8 cellular contexts compared by ENCODE assay signal in genomic region chr10:51063659-51064535, GRCh38. TPM values are rescaled to one million over a fixed set of nuclear protein-coding genes. Genes with fewer than 3 reads are reported as not detected.
DNase-seq lines count a peak whose midpoint lies in the region; ATAC-seq and TF ChIP-seq lines count a peak whose summit lies in the region.
"Had no signal": no experiment of that assay in that cellular context is flagged by ENCODE, and none has a peak within 500 bp of the region (broad histone marks: within the 10 kb centered on the region; RNA-seq: fewer than 3 reads in every experiment).

No MANE protein-coding gene starts in this region.

- H3K4me2 ChIP-seq in GM23338: no peak overlapping the region

- H3K4me1 ChIP-seq in GM23338 (ENCODE audit: insufficient read depth): no peaks in the 10 kb centered on the region

- H3K4me3 Mint-ChIP-seq in GM23338: no peak overlapping the region
- H3K4me3 Mint-ChIP-seq: activated B cell treated with CpG ODN at 0.5 μM for 24 hours had no signal

- ATAC-seq in GM23338 (peak; percentile 42), HG02970 (IDR thresholded peaks at IDR 0.05; ENCODE audit: low FRiP score, unreplicated experiment) (no peak)

- CTCF ChIA-PET in RWPE1 (lab: Yijun Ruan, JAX) (interaction anchor here (0.6 to 1.9 kb wide), 13 partner anchors 8 to 1478 kb away, joined by 3 to 5 read pairs (median 4); no protein-coding TSS in a partner anchor), HEK293T (lab: Yijun Ruan, JAX) (interaction anchor here (0.6 to 1.6 kb wide), 4 partner anchors 10 to 927 kb away, joined by 3 to 5 read pairs (median 4); no protein-coding TSS in a partner anchor)

- peak in 1 of 2 experiments; percentile 93 for TF ChIP-seq CTCF in GM23338 (conservative IDR thresholded peaks at IDR 0.05; ENCODE audit: low read depth in 2 of 2)
- peak; percentile 67 for TF ChIP-seq CTCF in RWPE1 (conservative IDR thresholded peaks at IDR 0.05; ENCODE audit: low read depth)

- H3K9me2 ChIP-seq in GM23338 (ENCODE audit: insufficient read depth): no peaks in the 10 kb centered on the region

- H4K20me1 ChIP-seq in GM23338 (replicated peaks; ENCODE audit: insufficient read depth): no peaks in the 10 kb centered on the region

- no peaks in the 10 kb centered on the region for H3K27me3 ChIP-seq in GM23338 (ENCODE audit: insufficient read depth)

- no peaks in the 10 kb centered on the region for H3K79me2 ChIP-seq in GM23338 (replicated peaks; ENCODE audit: insufficient read depth)

- H3K36me3 ChIP-seq in GM23338 (ENCODE audit: insufficient read depth): peaks cover 2% of the 10 kb centered on the region; the same call in 1 of the 2 replicates

- peak; percentile 70 for DNase-seq in GM23338 (ENCODE audit: low spot score)
- DNase-seq in RWPE1 (ENCODE audit: low spot score): peak; percentile 25
- DNase-seq in glomerular endothelial cell (ENCODE audit: extremely low read depth, low read depth, low spot score): peak; percentile 36
- DNase-seq in superior temporal gyrus (ENCODE audit: extremely low spot score): peak; percentile 73
- no peak for DNase-seq in HK-2 (ENCODE audit: unreplicated experiment)
- DNase-seq in HEK293T (ENCODE audit: extremely low spot score): no peak
- DNase-seq: activated B cell treated with CpG ODN at 0.5 μM for 24 hours had no signal

- H3K36me3 Mint-ChIP-seq in GM23338 (ENCODE audit: low read depth): no peaks in the 10 kb centered on the region; the same call in 2 of the 3 replicates

- H3F3A ChIP-seq in GM23338 (replicated peaks; ENCODE audit: low read depth): no peaks in the 10 kb centered on the region

- H3K4me3 ChIP-seq in GM23338: no peak overlapping the region

- POLR2A ChIA-PET in RWPE1 (lab: Yijun Ruan, JAX; ENCODE audit: low non-redundant PET): no interaction called here
- POLR2A ChIA-PET in HEK293T (lab: Yijun Ruan, JAX): no interaction called here

- H3K27me3 Mint-ChIP-seq in GM23338 (ENCODE audit: insufficient read depth, low read depth, poor library complexity): peaks cover 2% of the 10 kb centered on the region
- H3K27me3 Mint-ChIP-seq: activated B cell treated with CpG ODN at 0.5 μM for 24 hours had no signal

- no peak overlapping the region for H2AFZ ChIP-seq in GM23338

- H3K9me3 Mint-ChIP-seq in GM23338: peaks cover 4% of the 10 kb centered on the region; the same call in 2 of the 3 replicates
- H3K9me3 Mint-ChIP-seq: activated B cell treated with CpG ODN at 0.5 μM for 24 hours had no signal

- H3K27ac ChIP-seq in GM23338 (ENCODE audit: low read depth): no peak overlapping the region
- H3K27ac ChIP-seq in RWPE1: no peak overlapping the region

- H3K27ac Mint-ChIP-seq in GM23338: no peak overlapping the region
- H3K27ac Mint-ChIP-seq: activated B cell treated with CpG ODN at 0.5 μM for 24 hours had no signal

- H3K4me1 Mint-ChIP-seq in GM23338: peaks cover 9% of the 10 kb centered on the region; the same call in 2 of the 3 replicates
- H3K4me1 Mint-ChIP-seq: activated B cell treated with CpG ODN at 0.5 μM for 24 hours had no signal

TF ChIP-seq in GM23338, 12 proteins besides CTCF, POLR2A, EP300 and RAD21 (continues in another document):
- no peak for TF ChIP-seq ZNF331 (CRISPR knock-in tag; IDR thresholded peaks at IDR 0.05; ENCODE audit: low read depth)
- TF ChIP-seq NANOG (IDR thresholded peaks at IDR 0.05; ENCODE audit: borderline replicate concordance): no peak
- TF ChIP-seq STAT1 (IDR thresholded peaks at IDR 0.05; ENCODE audit: unreplicated experiment): no peak
- TF ChIP-seq ZNF114 (CRISPR knock-in tag; IDR thresholded peaks at IDR 0.05): no peak
- no peak for TF ChIP-seq EZH2 (IDR thresholded peaks at IDR 0.05; ENCODE audit: low read depth, unreplicated experiment)

TF ChIP-seq in HEK293T, 16 proteins besides CTCF, POLR2A, EP300 and RAD21:
- TF ChIP-seq BHLHE40 (IDR thresholded peaks at IDR 0.05; ENCODE audit: borderline replicate concordance): no peak
- no peak for TF ChIP-seq NFRKB (IDR thresholded peaks at IDR 0.05)
- TF ChIP-seq L3MBTL2 (conservative IDR thresholded peaks at IDR 0.05): no peak
- no peak for TF ChIP-seq ARNT (IDR thresholded peaks at IDR 0.05)
- TF ChIP-seq FOXA1 (IDR thresholded peaks at IDR 0.05): no peak
- TF ChIP-seq FOXK2 (IDR thresholded peaks at IDR 0.05): no peak
- TF ChIP-seq SP1 (IDR thresholded peaks at IDR 0.05): no peak
- TF ChIP-seq CTBP1 (IDR thresholded peaks at IDR 0.05; ENCODE audit: borderline replicate concordance): no peak
- TF ChIP-seq SUZ12 (IDR thresholded peaks at IDR 0.05): no peak
- TF ChIP-seq LEF1 (IDR thresholded peaks at IDR 0.05; ENCODE audit: borderline replicate concordance): no peak

RNA-seq across cellular contexts. Expression of gene PRKG1, which starts 10.4 kb away (rescaled TPM):
- total RNA-seq in GM23338 (2014; rRNA removed; shearing (Covaris generic)): 18.2 and 22.8 TPM in 2 replicates
- 17.3 and 21.1 TPM in 2 replicates for polyA plus RNA-seq in GM23338 (2016; fragmentation: Nextera tagmentation; extraction: Ambion mirVana)
- 1.6 and 4.9 TPM in 2 replicates for total RNA-seq in glomerular endothelial cell
- total RNA-seq: activated B cell treated with CpG ODN at 0.5 μM for 24 hours had no signal

Comparison
In these comparisons a context has a peak if more than half of its experiments do, and no peak if none do; other contexts are left out.
1. DNase-seq: peak in GM23338 (single experiment), RWPE1 (single experiment), glomerular endothelial cell (single experiment) and superior temporal gyrus (single experiment); none in HK-2 (single experiment) and HEK293T (single experiment).